ENCODE assay signal across 10 cellular contexts in the genomic region with DNA sequence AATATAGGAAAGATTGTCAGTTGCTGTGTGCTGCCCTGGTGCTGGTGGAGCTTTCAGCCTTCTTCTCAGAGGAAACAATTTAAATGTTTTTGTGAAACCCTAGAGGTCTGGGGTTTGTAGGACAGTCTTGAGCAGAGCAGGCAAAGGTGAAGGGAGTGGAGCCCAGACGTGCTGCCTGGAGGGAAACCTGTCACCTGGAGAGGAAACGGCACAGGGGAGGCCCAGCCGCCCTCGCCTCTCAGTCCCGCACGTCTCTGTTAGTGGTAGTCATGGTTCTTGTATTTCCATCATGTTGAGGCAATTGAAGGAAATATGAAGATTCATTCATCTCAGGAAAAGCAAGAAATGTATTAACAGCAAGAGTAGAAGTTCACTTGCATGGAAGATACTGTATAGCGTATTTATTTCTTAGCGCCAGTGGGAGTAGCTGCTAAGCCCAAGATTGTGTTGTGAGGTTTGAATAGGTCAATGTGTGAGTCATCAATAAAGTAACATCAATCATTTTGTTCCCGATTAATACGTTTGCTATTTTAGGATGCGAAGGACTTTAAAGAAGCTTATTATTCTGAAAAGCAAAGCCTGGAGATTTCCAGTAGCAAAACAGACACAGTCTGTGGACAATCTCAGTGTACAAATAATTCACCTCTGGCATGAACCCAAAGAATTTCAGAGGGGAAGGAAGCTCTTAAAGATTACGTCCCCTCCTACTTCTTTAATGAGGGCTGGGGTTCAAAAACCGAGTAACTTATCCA.
DNase-seq lines count a peak whose midpoint lies in the region; ATAC-seq, FAIRE-seq and TF ChIP-seq lines count a peak whose summit lies in the region.
"Had no signal": no experiment of that assay in that cellular context is flagged by ENCODE, and none has a peak within 500 bp of the region (broad histone marks: within the 10 kb centered on the region; RNA-seq: fewer than 3 reads in every experiment).

No MANE protein-coding gene starts in this region.

- no peak for DNase-seq in GM12864 (ENCODE audit: low read depth)
- DNase-seq in effector CD4-positive, alpha-beta T cell, result peak; percentile 18
- DNase-seq in small intestine, result peak; percentile 34
- no peak for DNase-seq in NCI-H146 (lab: John Stamatoyannopoulos, UW)
- no peak for DNase-seq in ACHN
- DNase-seq: NCI-H526 treated with DMSO at 0.1 percent for 48 hours had no signal

- in situ Hi-C loops in ACHN (cut with HindIII; ENCODE audit: low pct_ligation_motif_present, low pct_unique_long_range_greater_than_20kb, low sequenced_read_pairs), result no loop called here

- FAIRE-seq in small intestine (lab: Jason Lieb, UNC), result no peak
- FAIRE-seq: GM12891 had no signal

- H3K4me3 ChIP-seq in GM12864 (ENCODE audit: low read depth, low read length) (peak overlapping the region; percentile 25; the same call in 1 of the 2 replicates), small intestine (ENCODE audit: low read depth in 1 of 2, low read length in 2 of 2) (no peak overlapping the region)

- no peak for TF ChIP-seq CTCF in GM12864 (IDR thresholded peaks at IDR 0.05; ENCODE audit: low read depth, low read length, missing control alignments)

- no peaks in the 10 kb centered on the region for H3K9me3 ChIP-seq in small intestine (ENCODE audit: control insufficient read depth, low read depth)

- WGBS in small intestine, 3 donors, result 44 to 47% (median 47%) methylated on average over 13 of the region's 13 CpGs

- no peak for ATAC-seq in SK-N-SH treated with all-trans-retinoic acid at 6 μM for 48 hours
- ATAC-seq in HG03469 (IDR thresholded peaks at IDR 0.05; ENCODE audit: unreplicated experiment), result no peak
- no peak for ATAC-seq in HG03432 (IDR thresholded peaks at IDR 0.05; ENCODE audit: unreplicated experiment)

- peak overlapping the region; percentile 6 to 65 for H3K27ac ChIP-seq in small intestine (ENCODE audit: low read depth in 1 of 2, low read length in 1 of 2)

- no peaks in the 10 kb centered on the region for H3K36me3 ChIP-seq in small intestine (ENCODE audit: control insufficient read depth in 2 of 2, insufficient read depth in 2 of 2, low read length in 2 of 2)

- H3K27me3 ChIP-seq in small intestine (ENCODE audit: control insufficient read depth in 2 of 2, insufficient read depth in 2 of 2, low read length in 2 of 2), result no peaks in the 10 kb centered on the region

- H3K4me1 ChIP-seq in small intestine (ENCODE audit: control insufficient read depth in 2 of 2, insufficient read depth in 1 of 2, low read depth in 1 of 2, low read length in 1 of 2), result peaks cover 13 to 56% of the 10 kb centered on the region in 2 donors

TF ChIP-seq in SK-N-SH treated with all-trans-retinoic acid at 6 μM for 48 hours, 23 proteins besides CTCF, POLR2A, EP300 and RAD21:
- 0 out of 2 replicates have a peak, but pooled peaks have one; percentile 41 for TF ChIP-seq ZFP3 (CRISPR knock-in tag; IDR thresholded peaks at IDR 0.05)
- TF ChIP-seq ZFP30 (CRISPR knock-in tag; IDR thresholded peaks at IDR 0.05), result no peak

Comparison
In these comparisons a context has a peak if more than half of its experiments do, and no peak if none do; other contexts are left out.
1. DNase-seq: peak in effector CD4-positive, alpha-beta T cell (single experiment) and small intestine (single experiment); none in GM12864 (single experiment), NCI-H146 (single experiment) and ACHN (single experiment).